ENCODE assay signal across 28 cellular contexts in genomic region chr7:79723833-79724608, GRCh38.
"Had no signal": no experiment of that assay in that cellular context is flagged by ENCODE, and none has a peak within 500 bp of the region (broad histone marks: within the 10 kb centered on the region; RNA-seq: fewer than 3 reads in every experiment).

No MANE protein-coding gene starts in this region.

- H3K4me3 ChIP-seq: adrenal gland, ascending aorta, esophagus muscularis mucosa, heart right ventricle, right atrium auricular region, suprapubic skin, tibial artery, upper lobe of right lung had no signal

- H3K4me1 Mint-ChIP-seq: activated CD4-positive, alpha-beta T cell treated with anti-CD3 and anti-CD28 coated beads for 36 hours; activated CD8-positive, alpha-beta memory T cell treated with anti-CD3 and anti-CD28 coated beads, Interleukin-2, amount 10 ng/mL, durations not matched to agents 7 days and 5 days; brain; naive thymus-derived CD4-positive, alpha-beta T cell had no signal

- DNase-seq: activated CD4-positive, alpha-beta T cell treated with anti-CD3 and anti-CD28 coated beads for 36 hours; activated CD4-positive, CD25-positive, alpha-beta regulatory T cell; activated CD8-positive, alpha-beta memory T cell treated with anti-CD3 and anti-CD28 coated beads, Interleukin-2, amount 10 ng/mL, durations not matched to agents 7 days and 5 days; activated CD8-positive, alpha-beta T cell treated with anti-CD3 and anti-CD28 coated beads, Interleukin-2, amount 10 ng/mL, durations not matched to agents 7 days and 5 days; activated effector memory CD4-positive, alpha-beta T cell treated with Interleukin-2 at 50 U/mL for 16 hours; activated naive CD4-positive, alpha-beta T cell treated with Interleukin-2 at 50 U/mL for 16 hours; adrenal gland; cortex of kidney; foreskin melanocyte; heart right ventricle; islet precursor cell; left ventricle myocardium superior; mammary epithelial cell; midbrain; naive thymus-derived CD4-positive, alpha-beta T cell; stimulated activated CD4-positive, alpha-beta T cell treated with anti-CD3 and anti-CD28 coated beads, Interleukin-15, amount 100 ng/mL, for 24 hours; stimulated activated CD4-positive, alpha-beta T cell treated with anti-CD3 and anti-CD28 coated beads, Interleukin-2, amount 100 ng/mL, for 24 hours; stimulated activated naive CD4-positive, alpha-beta T cell; T-helper 1 cell; tibial artery; upper lobe of right lung had no signal

- H3K4me1 ChIP-seq: adrenal gland, ascending aorta, esophagus muscularis mucosa, heart right ventricle, right atrium auricular region, suprapubic skin, tibial artery, upper lobe of right lung had no signal

- H3K27ac ChIP-seq: adrenal gland, ascending aorta, esophagus muscularis mucosa, heart right ventricle, right atrium auricular region, suprapubic skin, tibial artery, upper lobe of right lung had no signal

- H3K27me3 Mint-ChIP-seq: activated CD4-positive, alpha-beta T cell treated with anti-CD3 and anti-CD28 coated beads for 36 hours; activated CD8-positive, alpha-beta memory T cell treated with anti-CD3 and anti-CD28 coated beads, Interleukin-2, amount 10 ng/mL, durations not matched to agents 7 days and 5 days; naive thymus-derived CD4-positive, alpha-beta T cell had no signal

- H3K36me3 ChIP-seq: adrenal gland, ascending aorta, esophagus muscularis mucosa, heart right ventricle, right atrium auricular region, suprapubic skin, tibial artery, upper lobe of right lung had no signal

- H3K27ac Mint-ChIP-seq: activated CD4-positive, alpha-beta T cell treated with anti-CD3 and anti-CD28 coated beads for 36 hours; activated CD8-positive, alpha-beta memory T cell treated with anti-CD3 and anti-CD28 coated beads, Interleukin-2, amount 10 ng/mL, durations not matched to agents 7 days and 5 days; activated CD8-positive, alpha-beta T cell treated with anti-CD3 and anti-CD28 coated beads, Interleukin-2, amount 10 ng/mL, durations not matched to agents 7 days and 5 days; activated naive CD8-positive, alpha-beta T cell; brain; naive thymus-derived CD4-positive, alpha-beta T cell; T-helper 2 cell treated with Interferon-gamma antibody and Interleukin-4, amounts not matched to agents 5 μg/mL and 100 μg/mL, for 36 hours had no signal

- H3K9me3 Mint-ChIP-seq: T-helper 2 cell treated with Interferon-gamma antibody and Interleukin-4, amounts not matched to agents 5 μg/mL and 100 μg/mL, for 36 hours had no signal

- H3K4me3 Mint-ChIP-seq: activated CD4-positive, alpha-beta T cell treated with anti-CD3 and anti-CD28 coated beads for 36 hours; activated CD8-positive, alpha-beta memory T cell treated with anti-CD3 and anti-CD28 coated beads, Interleukin-2, amount 10 ng/mL, durations not matched to agents 7 days and 5 days; activated CD8-positive, alpha-beta T cell treated with anti-CD3 and anti-CD28 coated beads, Interleukin-2, amount 10 ng/mL, durations not matched to agents 7 days and 5 days; activated naive CD8-positive, alpha-beta T cell; brain; naive thymus-derived CD4-positive, alpha-beta T cell; T-helper 2 cell treated with Interferon-gamma antibody and Interleukin-4, amounts not matched to agents 5 μg/mL and 100 μg/mL, for 36 hours had no signal

- H3K36me3 Mint-ChIP-seq: activated CD8-positive, alpha-beta memory T cell treated with anti-CD3 and anti-CD28 coated beads, Interleukin-2, amount 10 ng/mL, durations not matched to agents 7 days and 5 days; activated naive CD8-positive, alpha-beta T cell; brain; naive thymus-derived CD4-positive, alpha-beta T cell had no signal

- ATAC-seq: activated CD4-positive, alpha-beta T cell treated with anti-CD3 and anti-CD28 coated beads for 36 hours; activated CD8-positive, alpha-beta memory T cell treated with anti-CD3 and anti-CD28 coated beads, Interleukin-2, amount 10 ng/mL, durations not matched to agents 7 days and 5 days; activated CD8-positive, alpha-beta T cell treated with anti-CD3 and anti-CD28 coated beads, Interleukin-2, amount 10 ng/mL, durations not matched to agents 7 days and 5 days; heart right ventricle; left ventricle myocardium superior; naive thymus-derived CD4-positive, alpha-beta T cell; upper lobe of right lung had no signal

- H3K27me3 ChIP-seq: adrenal gland, ascending aorta, esophagus muscularis mucosa, heart right ventricle, right atrium auricular region, suprapubic skin, tibial artery, upper lobe of right lung had no signal

- H3K9me3 ChIP-seq: adrenal gland, ascending aorta, esophagus muscularis mucosa, heart right ventricle, right atrium auricular region, suprapubic skin, tibial artery, upper lobe of right lung had no signal
